ENCODE assay signal across 20 cellular contexts in genomic region chr11:116225784-116226410, GRCh38.
"Had no signal": no experiment of that assay in that cellular context is flagged by ENCODE, and none has a peak within 500 bp of the region (broad histone marks: within the 10 kb centered on the region; RNA-seq: fewer than 3 reads in every experiment).

No MANE protein-coding gene starts in this region.

- H3K27ac Mint-ChIP-seq: activated CD4-positive, alpha-beta memory T cell treated with anti-CD3 and anti-CD28 coated beads, Interleukin-2, amount 10 ng/mL, durations not matched to agents 7 days and 5 days; activated naive CD4-positive, alpha-beta T cell treated with anti-CD3 and anti-CD28 coated beads, Interleukin-2, amount 10 ng/mL, durations not matched to agents 7 days and 5 days; activated naive CD8-positive, alpha-beta T cell treated with anti-CD3 and anti-CD28 coated beads, Interleukin-2, amount 50 U/mL, for 24 hours; immature natural killer cell; natural killer cell treated with Interleukin-12 subunit alpha and Interleukin-12 subunit beta and Interleukin-15 and Interleukin-18, amount 100 ng/mL, for 72 hours; stimulated activated naive CD8-positive, alpha-beta T cell treated with anti-CD3 and anti-CD28 coated beads, Interleukin-15, Interleukin-2, amounts not matched to agents 100 ng/mL and 50 ng/mL, for 24 hours had no signal

- ATAC-seq: activated naive CD8-positive, alpha-beta T cell treated with anti-CD3 and anti-CD28 coated beads, Interleukin-2, amount 50 U/mL, for 24 hours; activated T-cell treated with anti-CD3 and anti-CD28 coated beads, Interleukin-2, amount 50 U/mL, for 4 hours; natural killer cell treated with Interleukin-12 subunit alpha and Interleukin-12 subunit beta and Interleukin-15 and Interleukin-18, amount 100 ng/mL, for 72 hours had no signal

- H3K27me3 Mint-ChIP-seq: activated CD4-positive, alpha-beta memory T cell treated with anti-CD3 and anti-CD28 coated beads, Interleukin-2, amount 10 ng/mL, durations not matched to agents 7 days and 5 days; activated naive CD4-positive, alpha-beta T cell treated with anti-CD3 and anti-CD28 coated beads, Interleukin-2, amount 10 ng/mL, durations not matched to agents 7 days and 5 days had no signal

- H3K9me3 Mint-ChIP-seq: activated CD4-positive, alpha-beta memory T cell treated with anti-CD3 and anti-CD28 coated beads, Interleukin-2, amount 10 ng/mL, durations not matched to agents 7 days and 5 days; activated naive CD4-positive, alpha-beta T cell treated with anti-CD3 and anti-CD28 coated beads, Interleukin-2, amount 10 ng/mL, durations not matched to agents 7 days and 5 days; activated naive CD8-positive, alpha-beta T cell treated with anti-CD3 and anti-CD28 coated beads, Interleukin-2, amount 50 U/mL, for 24 hours; activated T-cell treated with anti-CD3 and anti-CD28 coated beads, Interleukin-2, amount 50 U/mL, for 4 hours; natural killer cell treated with Interleukin-12 subunit alpha and Interleukin-12 subunit beta and Interleukin-15 and Interleukin-18, amount 100 ng/mL, for 72 hours; stimulated activated naive CD8-positive, alpha-beta T cell treated with anti-CD3 and anti-CD28 coated beads, Interleukin-15, Interleukin-2, amounts not matched to agents 100 ng/mL and 50 ng/mL, for 24 hours had no signal

- H3K4me3 Mint-ChIP-seq: activated CD4-positive, alpha-beta memory T cell treated with anti-CD3 and anti-CD28 coated beads, Interleukin-2, amount 10 ng/mL, durations not matched to agents 7 days and 5 days; activated naive CD4-positive, alpha-beta T cell treated with anti-CD3 and anti-CD28 coated beads, Interleukin-2, amount 10 ng/mL, durations not matched to agents 7 days and 5 days; activated naive CD8-positive, alpha-beta T cell treated with anti-CD3 and anti-CD28 coated beads, Interleukin-2, amount 50 U/mL, for 24 hours; activated T-cell treated with anti-CD3 and anti-CD28 coated beads, Interleukin-2, amount 50 U/mL, for 4 hours; immature natural killer cell; natural killer cell treated with Interleukin-12 subunit alpha and Interleukin-12 subunit beta and Interleukin-15 and Interleukin-18, amount 100 ng/mL, for 72 hours; stimulated activated naive CD8-positive, alpha-beta T cell treated with anti-CD3 and anti-CD28 coated beads, Interleukin-15, Interleukin-2, amounts not matched to agents 100 ng/mL and 50 ng/mL, for 24 hours had no signal

- H3K36me3 Mint-ChIP-seq: activated naive CD4-positive, alpha-beta T cell treated with anti-CD3 and anti-CD28 coated beads, Interleukin-2, amount 10 ng/mL, durations not matched to agents 7 days and 5 days; immature natural killer cell; natural killer cell treated with Interleukin-12 subunit alpha and Interleukin-12 subunit beta and Interleukin-15 and Interleukin-18, amount 100 ng/mL, for 72 hours had no signal

- H3K4me1 Mint-ChIP-seq: activated CD4-positive, alpha-beta memory T cell treated with anti-CD3 and anti-CD28 coated beads, Interleukin-2, amount 10 ng/mL, durations not matched to agents 7 days and 5 days; activated naive CD4-positive, alpha-beta T cell treated with anti-CD3 and anti-CD28 coated beads, Interleukin-2, amount 10 ng/mL, durations not matched to agents 7 days and 5 days; activated naive CD8-positive, alpha-beta T cell treated with anti-CD3 and anti-CD28 coated beads, Interleukin-2, amount 50 U/mL, for 24 hours; immature natural killer cell had no signal

- DNase-seq: activated CD4-positive, alpha-beta memory T cell treated with anti-CD3 and anti-CD28 coated beads, Interleukin-2, amount 10 ng/mL, durations not matched to agents 7 days and 5 days; activated CD4-positive, alpha-beta T cell treated with anti-CD3 and anti-CD28 coated beads for 48 hours; activated CD4-positive, CD25-positive, alpha-beta regulatory T cell; activated naive CD4-positive, alpha-beta T cell treated with anti-CD3 and anti-CD28 coated beads, Interleukin-2, amount 10 ng/mL, durations not matched to agents 7 days and 5 days; activated naive CD8-positive, alpha-beta T cell treated with anti-CD3 and anti-CD28 coated beads, Interleukin-2, amount 50 U/mL, for 24 hours; activated T-cell treated with anti-CD3 and anti-CD28 coated beads, Interleukin-2, amount 50 U/mL, for 4 hours; cerebellar nuclear complex; effector CD4-positive, alpha-beta T cell; immature natural killer cell; lower lobe of right lung; occipital lobe; posterior cingulate gyrus; stimulated activated CD4-positive, alpha-beta T cell treated with anti-CD3 and anti-CD28 coated beads, Interleukin-15, amount 100 ng/mL, for 24 hours; stimulated activated CD4-positive, alpha-beta T cell treated with anti-CD3 and anti-CD28 coated beads, Interleukin-2, amount 100 ng/mL, for 48 hours; T-helper 1 cell; T1000; transverse colon; uterus had no signal
